In the genomic region with DNA sequence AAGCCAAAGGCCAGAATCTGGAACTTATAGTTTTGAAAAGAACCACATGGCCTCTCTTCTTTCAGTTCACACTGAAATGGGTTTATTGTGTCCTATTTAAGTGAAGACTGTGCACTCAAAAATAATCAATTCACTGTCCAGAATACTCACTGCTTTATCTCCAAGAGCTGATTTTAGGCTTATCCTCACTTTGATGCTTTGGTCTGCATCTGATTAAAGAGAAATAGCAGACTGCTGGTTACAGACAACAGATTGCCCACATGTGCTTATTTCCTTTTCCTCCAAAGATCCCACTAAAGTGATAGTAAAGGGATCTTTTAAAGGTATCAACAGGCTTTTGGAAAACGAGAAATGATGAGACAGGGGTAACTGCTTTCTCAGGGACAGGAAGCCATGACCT, we compare ENCODE assay signal across 1 cellular context.
TF ChIP-seq lines count a peak whose summit lies in the region.

No MANE protein-coding gene starts in this region.

TF ChIP-seq in SK-N-SH treated with all-trans-retinoic acid at 6 μM for 48 hours, 23 proteins besides CTCF, POLR2A, EP300 and RAD21 (continued from another document):
- TF ChIP-seq, protein P1, sequence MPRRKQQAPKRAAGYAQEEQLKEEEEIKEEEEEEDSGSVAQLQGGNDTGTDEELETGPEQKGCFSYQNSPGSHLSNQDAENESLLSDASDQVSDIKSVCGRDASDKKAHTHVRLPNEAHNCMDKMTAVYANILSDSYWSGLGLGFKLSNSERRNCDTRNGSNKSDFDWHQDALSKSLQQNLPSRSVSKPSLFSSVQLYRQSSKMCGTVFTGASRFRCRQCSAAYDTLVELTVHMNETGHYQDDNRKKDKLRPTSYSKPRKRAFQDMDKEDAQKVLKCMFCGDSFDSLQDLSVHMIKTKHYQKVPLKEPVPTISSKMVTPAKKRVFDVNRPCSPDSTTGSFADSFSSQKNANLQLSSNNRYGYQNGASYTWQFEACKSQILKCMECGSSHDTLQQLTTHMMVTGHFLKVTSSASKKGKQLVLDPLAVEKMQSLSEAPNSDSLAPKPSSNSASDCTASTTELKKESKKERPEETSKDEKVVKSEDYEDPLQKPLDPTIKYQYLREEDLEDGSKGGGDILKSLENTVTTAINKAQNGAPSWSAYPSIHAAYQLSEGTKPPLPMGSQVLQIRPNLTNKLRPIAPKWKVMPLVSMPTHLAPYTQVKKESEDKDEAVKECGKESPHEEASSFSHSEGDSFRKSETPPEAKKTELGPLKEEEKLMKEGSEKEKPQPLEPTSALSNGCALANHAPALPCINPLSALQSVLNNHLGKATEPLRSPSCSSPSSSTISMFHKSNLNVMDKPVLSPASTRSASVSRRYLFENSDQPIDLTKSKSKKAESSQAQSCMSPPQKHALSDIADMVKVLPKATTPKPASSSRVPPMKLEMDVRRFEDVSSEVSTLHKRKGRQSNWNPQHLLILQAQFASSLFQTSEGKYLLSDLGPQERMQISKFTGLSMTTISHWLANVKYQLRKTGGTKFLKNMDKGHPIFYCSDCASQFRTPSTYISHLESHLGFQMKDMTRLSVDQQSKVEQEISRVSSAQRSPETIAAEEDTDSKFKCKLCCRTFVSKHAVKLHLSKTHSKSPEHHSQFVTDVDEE (CRISPR knock-in tag; IDR thresholded peaks at IDR 0.05): no peak
